In genomic region chr17:29929544-29930398, GRCh38 we compare ENCODE assay signal across 8 cellular contexts. TPM values are rescaled to one million over a fixed set of nuclear protein-coding genes. Genes with fewer than 3 reads are reported as not detected.
A peak's percentile ranks its signal among the peaks of the same experiment; 100 is the strongest.
DNase-seq lines count a peak whose midpoint lies in the region; ATAC-seq, FAIRE-seq and TF ChIP-seq lines count a peak whose summit lies in the region.

Gene SSH2 (minus strand): TSS chr17:29930228. CDS start chr17:29930000, 228 bp downstream.

- DNase-seq in GM12891 (ENCODE audit: insufficient read length, low spot score) (peak; percentile 63), NCI-H1930 (lab: John Stamatoyannopoulos, UW) (peak; percentile 75 to 85), right cardiac atrium (peak; percentile 91 to 96 (median 94)), vagina (ENCODE audit: extremely low spot score in 2 of 2) (peak in 1 of 2 donors; percentile 87)

- intact Hi-C loops in T-helper 2 cell treated with Interferon-gamma antibody and Interleukin-4, amounts not matched to agents 100 ng/mL and 5 ng/mL, for 36 hours (cut with micrococcal nuclease) = loop anchor here (1.0 to 10.0 kb wide), 3 partner anchors 290 to 345 kb away; partner anchors contain the start of gene GIT1
- intact Hi-C loops in right cardiac atrium (cut with DNase I) (loop anchor here (2.0 to 10.0 kb wide), 3 partner anchors 115 to 122 kb away; no protein-coding TSS in a partner anchor), vagina (cut with DNase I) (loop anchor here (2.0 to 10.0 kb wide), 2 partner anchors 121 to 345 kb away; partner anchors contain the start of gene GIT1)

- WGBS in right cardiac atrium = under 1% methylated on average over 71 of the region's 71 CpGs

- TF ChIP-seq CTCF in vagina (IDR thresholded peaks at IDR 0.05) = peak in 1 of 3 experiments; percentile 19

- ATAC-seq in HG02852 (IDR thresholded peaks at IDR 0.05; ENCODE audit: unreplicated experiment) = peak; percentile 55
- peak; percentile 95 to 96 for ATAC-seq in right cardiac atrium

- H3K36me3 ChIP-seq in rectal smooth muscle tissue (ENCODE audit: control insufficient read depth, insufficient read depth, low read length) (no peaks in the 10 kb centered on the region), vagina (no peaks in the 10 kb centered on the region)

- H3K4me3 ChIP-seq in right cardiac atrium (ENCODE audit: low read length) (peak within 1 kb of the TSS; percentile 84), rectal smooth muscle tissue (ENCODE audit: low read length) (peak within 1 kb of the TSS; percentile 87), vagina (peak within 1 kb of the TSS; percentile 72 to 79)

- peak within 1 kb of the TSS; percentile 46 for H3K9ac ChIP-seq in rectal smooth muscle tissue (ENCODE audit: low read length)

- TF ChIP-seq POLR2A in GM12891 (IDR thresholded peaks at IDR 0.05; ENCODE audit: low read depth, low read length) (peak; percentile 60), vagina (IDR thresholded peaks at IDR 0.05) (no peak)

- H3K9me3 ChIP-seq in right cardiac atrium (ENCODE audit: control insufficient read depth, low read length) (no peaks in the 10 kb centered on the region), vagina (no peaks in the 10 kb centered on the region)

- H3K27me3 ChIP-seq in right cardiac atrium (ENCODE audit: control insufficient read depth, insufficient read depth) (no peaks in the 10 kb centered on the region), rectal smooth muscle tissue (ENCODE audit: control insufficient read depth, insufficient read depth, low read length) (no peaks in the 10 kb centered on the region), vagina (no peaks in the 10 kb centered on the region)

- H3K27ac ChIP-seq in angular gyrus (ENCODE audit: low read depth, low read length) (peak within 1 kb of the TSS; percentile 94), right cardiac atrium (ENCODE audit: low read length) (peak within 1 kb of the TSS; percentile 84), rectal smooth muscle tissue (ENCODE audit: low read depth, low read length) (peak within 1 kb of the TSS; percentile 35), vagina (peak within 1 kb of the TSS; percentile 91)

- FAIRE-seq in GM12891 (lab: Jason Lieb, UNC) = peak; percentile 96

- H3K4me1 ChIP-seq in right cardiac atrium (ENCODE audit: control insufficient read depth, insufficient read depth, low read length) (no peaks in the 10 kb centered on the region), rectal smooth muscle tissue (ENCODE audit: control insufficient read depth, insufficient read depth, low read length) (peaks cover 8% of the 10 kb centered on the region), vagina (peaks cover 23% of the 10 kb centered on the region)

TF ChIP-seq in GM12891, 5 proteins besides CTCF, POLR2A, EP300 and RAD21:
- TF ChIP-seq POLR2AphosphoS5 (IDR thresholded peaks at IDR 0.05; ENCODE audit: low read depth, low read length) (peak; percentile 74), POU2F2 (IDR thresholded peaks at IDR 0.05; ENCODE audit: low read depth, low read length) (0 out of 2 replicates have a peak, but pooled peaks have one; percentile 10), SPI1 (IDR thresholded peaks at IDR 0.05; ENCODE audit: low read depth, low read length) (peak; percentile 72), TAF1 (IDR thresholded peaks at IDR 0.05; ENCODE audit: low read depth, low read length) (no peak), PAX5 (IDR thresholded peaks at IDR 0.05; ENCODE audit: insufficient read depth, low read length, severe bottlenecking) (peak; percentile 95)

RNA-seq across cellular contexts. Expression of gene SSH2, which starts in this region (rescaled TPM):
- polyA plus RNA-seq in GM12891 (2012; ENCODE audit: low read depth, missing spikeins) = 20.4 TPM
- total RNA-seq in T-helper 2 cell treated with Interferon-gamma antibody and Interleukin-4, amounts not matched to agents 100 ng/mL and 5 ng/mL, for 36 hours = 61.0 and 64.1 TPM in 2 replicates
- total RNA-seq in right cardiac atrium (10 to 100 TPM; 37.3 to 43.5 (median 38.0) TPM), vagina (37.6 TPM)
- 18.8 TPM for polyA plus RNA-seq in right cardiac atrium

Comparison
In these comparisons a context has a peak if more than half of its experiments do, and no peak if none do; other contexts are left out.
1. H3K27ac ChIP-seq: peak in every context shown above with its lines; median percentile 94 in angular gyrus; 91 in vagina; 84 in right cardiac atrium; 35 in rectal smooth muscle tissue.